ENCODE assay signal across 17 cellular contexts in genomic region chr4:17082186-17082585, GRCh38.
"Had no signal": no experiment of that assay in that cellular context is flagged by ENCODE, and none has a peak within 500 bp of the region (broad histone marks: within the 10 kb centered on the region; RNA-seq: fewer than 3 reads in every experiment).

No MANE protein-coding gene starts in this region.

- H3K36me3 Mint-ChIP-seq: activated naive CD8-positive, alpha-beta T cell had no signal

- H3K4me3 ChIP-seq: esophagus squamous epithelium, hepatocyte, ovary, sigmoid colon, suprapubic skin, upper lobe of left lung had no signal

- H3K4me3 Mint-ChIP-seq: activated naive CD8-positive, alpha-beta T cell; activated T-cell treated with anti-CD3 and anti-CD28 coated beads, Interleukin-2, amount 50 U/mL, for 4 hours; nephron progenitor cell had no signal

- H3K4me2 ChIP-seq: hepatocyte had no signal

- H3K9me3 Mint-ChIP-seq: activated T-cell treated with anti-CD3 and anti-CD28 coated beads, Interleukin-2, amount 50 U/mL, for 4 hours had no signal

- H3K36me3 ChIP-seq: esophagus squamous epithelium, ovary, sigmoid colon, suprapubic skin, upper lobe of left lung had no signal

- H3K27ac ChIP-seq: esophagus squamous epithelium, hepatocyte, ovary, sigmoid colon, suprapubic skin, upper lobe of left lung had no signal

- H3K27me3 ChIP-seq: esophagus squamous epithelium, hepatocyte, ovary, sigmoid colon, suprapubic skin, upper lobe of left lung had no signal

- H2AFZ ChIP-seq: hepatocyte had no signal

- DNase-seq: activated CD4-positive, CD25-positive, alpha-beta regulatory T cell; activated gamma-delta T cell; activated T-cell treated with anti-CD3 and anti-CD28 coated beads, Interleukin-2, amount 50 U/mL, for 4 hours; anterior cingulate cortex; esophagus squamous epithelium; kidney glomerular epithelial cell; nephron progenitor cell; ovary; sigmoid colon; stimulated activated CD4-positive, alpha-beta T cell treated with anti-CD3 and anti-CD28 coated beads, Interleukin-12 subunit alpha, Interleukin-12 subunit beta, amount 100 ng/mL, for 4 hours; stimulated activated CD4-positive, alpha-beta T cell treated with anti-CD3 and anti-CD28 coated beads, Interleukin-2, amount 100 ng/mL, for 48 hours; stimulated activated naive CD8-positive, alpha-beta T cell treated with anti-CD3 and anti-CD28 coated beads, Interleukin-15, Interleukin-2, amounts not matched to agents 100 U/mL and 50 U/mL, for 24 hours; T-helper 2 cell; upper lobe of left lung had no signal

- H3K9me3 ChIP-seq: esophagus squamous epithelium, ovary, sigmoid colon, suprapubic skin, upper lobe of left lung had no signal

- H3K79me2 ChIP-seq: hepatocyte had no signal

- H3K4me1 ChIP-seq: esophagus squamous epithelium, sigmoid colon, suprapubic skin, upper lobe of left lung had no signal

- H3K27ac Mint-ChIP-seq: activated naive CD8-positive, alpha-beta T cell; nephron progenitor cell had no signal
